Comparison of ENCODE assay signal across 8 cellular contexts in the genomic region with DNA sequence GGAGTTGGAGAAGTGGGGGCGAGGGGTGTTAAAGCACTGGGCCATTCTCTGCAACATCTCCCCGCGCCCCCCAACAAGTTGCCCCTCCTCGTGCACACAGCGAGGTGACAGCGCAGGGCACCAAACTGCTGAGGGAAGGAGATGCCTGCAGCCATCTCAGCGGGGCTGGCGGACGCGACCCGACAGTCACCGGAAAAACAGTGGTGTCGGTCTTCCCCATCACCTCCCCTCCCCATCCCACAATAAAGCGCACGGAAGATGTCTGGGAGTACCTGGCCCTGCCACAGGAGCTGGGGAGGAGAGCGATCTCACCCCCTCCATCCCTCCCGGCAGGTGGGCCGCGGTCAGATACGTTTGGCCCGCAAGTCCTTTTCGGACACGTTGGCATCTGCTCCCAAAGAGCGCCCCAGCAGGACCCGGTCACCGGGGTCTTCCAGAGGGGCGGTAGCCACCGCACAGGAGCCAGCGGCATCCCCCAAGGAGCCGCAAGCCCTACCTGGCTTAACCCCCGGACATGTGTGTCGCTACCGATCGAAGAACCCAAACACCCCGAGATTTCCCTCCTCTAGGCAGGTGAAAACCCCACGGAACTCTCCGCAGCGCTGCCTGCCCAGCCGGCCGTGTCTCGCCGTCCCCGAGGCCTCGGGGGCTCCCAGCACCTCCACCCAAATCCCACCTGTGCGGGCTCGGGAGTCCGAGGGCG. TPM values are rescaled to one million over a fixed set of nuclear protein-coding genes. Genes with fewer than 3 reads are reported as not detected.
A peak's percentile ranks its signal among the peaks of the same experiment; 100 is the strongest.
DNase-seq lines count a peak whose midpoint lies in the region; ATAC-seq and TF ChIP-seq lines count a peak whose summit lies in the region.

No MANE protein-coding gene starts in this region.

- H3K4me3 Mint-ChIP-seq in nephron: peak overlapping the region; percentile 85 to 89 (median 88)

- no peak for TF ChIP-seq CTCF in nephron (IDR thresholded peaks at IDR 0.05; ENCODE audit: unreplicated experiment in 3 of 3)

- peaks cover 19% of the 10 kb centered on the region for H3K4me1 Mint-ChIP-seq in nephron

- H3K9me3 Mint-ChIP-seq in nephron: no peaks in the 10 kb centered on the region

- H3K27me3 Mint-ChIP-seq in nephron (ENCODE audit: low read depth): peaks cover 87% of the 10 kb centered on the region

- DNase-seq in M059J (ENCODE audit: low read depth) (peak; percentile 37), ecto neural progenitor cell (ENCODE audit: low spot score) (peak; percentile 59), MV-4-11 (lab: John Stamatoyannopoulos, UW) (no peak), Kasumi-1 (lab: John Stamatoyannopoulos, UW) (no peak), hypothalamus (lab: John Stamatoyannopoulos, UW) (no peak)

- peak; percentile 13 for ATAC-seq in GM19372 (IDR thresholded peaks at IDR 0.05; ENCODE audit: low read depth, unreplicated experiment)
- no peak for ATAC-seq in GM18520 (IDR thresholded peaks at IDR 0.05; ENCODE audit: unreplicated experiment)

- H3K27ac Mint-ChIP-seq in nephron: peak overlapping the region in 2 of 3 experiments; percentile 11 to 34

- H3K36me3 Mint-ChIP-seq in nephron (ENCODE audit: low read depth): no peaks in the 10 kb centered on the region

RNA-seq across cellular contexts. Expression of gene ATP8B1, which starts 0.8 kb away (rescaled TPM):
- 39.5 and 68.5 TPM in 2 replicates for total RNA-seq in M059J (2014; rRNA removed; shearing (Covaris generic))

Comparison
In these comparisons a context has a peak if more than half of its experiments do, and no peak if none do; other contexts are left out.
1. DNase-seq: peak in M059J (single experiment) and ecto neural progenitor cell (single experiment); none in MV-4-11 (single experiment), Kasumi-1 (0 of 2) and hypothalamus (0 of 51).